ENCODE assay signal across 13 cellular contexts in the genomic region with DNA sequence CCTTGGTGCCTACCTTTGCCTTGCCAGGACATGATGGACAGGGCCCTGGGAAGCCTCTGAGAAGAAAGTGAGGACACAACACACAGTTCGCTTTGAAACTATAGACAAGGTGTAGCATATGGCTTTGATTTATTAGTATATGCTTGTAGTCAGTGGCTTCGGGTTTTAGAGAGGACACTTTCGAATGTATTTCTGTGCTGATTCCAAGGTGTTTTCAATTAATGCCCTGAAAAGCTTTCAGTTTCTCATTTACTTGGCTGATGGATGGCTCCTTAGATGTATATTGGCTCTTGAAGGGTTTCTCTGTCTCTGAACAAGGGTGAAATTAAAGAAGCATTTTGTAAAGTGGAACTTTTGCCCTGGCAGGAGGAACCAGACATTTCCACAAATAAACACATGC.
"Had no signal": no experiment of that assay in that cellular context is flagged by ENCODE, and none has a peak within 500 bp of the region (broad histone marks: within the 10 kb centered on the region; RNA-seq: fewer than 3 reads in every experiment).

No MANE protein-coding gene starts in this region.

- H3K27me3 ChIP-seq: foreskin keratinocyte, ovary, sigmoid colon, suprapubic skin, upper lobe of left lung had no signal

- H3K27me3 Mint-ChIP-seq: T-helper 17 cell had no signal

- H3K36me3 ChIP-seq: ovary, sigmoid colon, suprapubic skin, upper lobe of left lung had no signal

- H3K36me3 Mint-ChIP-seq: activated naive CD4-positive, alpha-beta T cell treated with anti-CD3 and anti-CD28 coated beads, Interleukin-2, amount 50 U/mL, for 24 hours had no signal

- H3K4me3 ChIP-seq: ovary, sigmoid colon, suprapubic skin, upper lobe of left lung had no signal

- H3K9me3 ChIP-seq: ovary, sigmoid colon, suprapubic skin, upper lobe of left lung had no signal

- DNase-seq: activated CD4-positive, alpha-beta T cell treated with anti-CD3 and anti-CD28 coated beads, Interleukin-2, amount 50 U/mL, for 1 hour; head of caudate nucleus; nephron progenitor cell; ovary; sigmoid colon; stimulated activated CD4-positive, alpha-beta T cell treated with anti-CD3 and anti-CD28 coated beads, Interleukin-12 subunit alpha, Interleukin-12 subunit beta, amount 100 ng/mL, for 4 hours; stimulated activated naive CD4-positive, alpha-beta T cell; T-helper 17 cell; upper lobe of left lung had no signal

- ATAC-seq: esophagus mucosa, foreskin keratinocyte, T-helper 17 cell had no signal

- H3K27ac Mint-ChIP-seq: activated naive CD4-positive, alpha-beta T cell treated with anti-CD3 and anti-CD28 coated beads, Interleukin-2, amount 50 U/mL, for 24 hours; nephron progenitor cell; T-helper 17 cell had no signal

- H3K4me1 Mint-ChIP-seq: activated naive CD4-positive, alpha-beta T cell treated with anti-CD3 and anti-CD28 coated beads, Interleukin-2, amount 50 U/mL, for 24 hours; T-helper 17 cell had no signal

- H3K4me3 Mint-ChIP-seq: activated naive CD4-positive, alpha-beta T cell treated with anti-CD3 and anti-CD28 coated beads, Interleukin-2, amount 50 U/mL, for 24 hours; nephron progenitor cell; T-helper 17 cell had no signal

- H3K9me3 Mint-ChIP-seq: nephron progenitor cell had no signal

- H3K4me1 ChIP-seq: upper lobe of left lung had no signal

- H3K27ac ChIP-seq: foreskin keratinocyte, ovary, suprapubic skin, upper lobe of left lung had no signal
